9 cellular contexts compared by ENCODE assay signal in the genomic region with DNA sequence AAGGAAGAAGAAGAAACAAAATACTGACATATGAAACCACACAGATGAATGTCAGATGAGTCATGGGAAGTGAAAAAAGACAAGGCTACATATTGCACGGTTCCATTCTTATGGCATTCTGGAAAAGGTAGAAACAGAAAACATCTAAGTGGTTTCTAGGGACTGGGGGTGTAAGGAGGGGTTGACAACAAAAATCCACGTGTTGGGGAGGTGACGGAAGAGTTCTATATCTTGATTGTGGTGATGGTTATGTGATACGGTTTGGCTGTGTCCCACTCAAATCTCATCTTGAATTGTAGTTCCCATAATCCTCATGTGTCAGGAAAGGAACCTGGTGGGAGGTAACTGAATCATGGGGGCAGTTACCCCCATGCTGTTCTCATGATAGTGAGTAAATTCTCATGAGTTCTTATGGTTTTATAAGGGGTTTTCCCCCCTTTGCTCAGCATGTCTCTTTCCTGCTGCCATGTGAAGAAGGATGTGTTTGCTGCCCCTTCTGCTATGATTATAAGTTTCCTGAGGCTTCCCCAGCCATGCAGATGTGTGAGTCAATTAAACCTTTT. TPM values are rescaled to one million over a fixed set of nuclear protein-coding genes. Genes with fewer than 3 reads are reported as not detected.
A peak's percentile ranks its signal among the peaks of the same experiment; 100 is the strongest.
DNase-seq lines count a peak whose midpoint lies in the region; TF ChIP-seq lines count a peak whose summit lies in the region.
"Had no signal": no experiment of that assay in that cellular context is flagged by ENCODE, and none has a peak within 500 bp of the region (broad histone marks: within the 10 kb centered on the region; RNA-seq: fewer than 3 reads in every experiment).

No MANE protein-coding gene starts in this region.

- H3K4me3 ChIP-seq in SJSA1 (no peak overlapping the region), suprapubic skin (no peak overlapping the region)

- TF ChIP-seq POLR2A in suprapubic skin (IDR thresholded peaks at IDR 0.05): no peak

- H3K27me3 ChIP-seq in SJSA1 (replicated peaks): no peaks in the 10 kb centered on the region
- H3K27me3 ChIP-seq in suprapubic skin: no peaks in the 10 kb centered on the region

- 64% methylated on average over 4 of the region's 4 CpGs for WGBS in suprapubic skin

- DNase-seq in DMS53 (lab: John Stamatoyannopoulos, UW) (peak; percentile 17), DMS53 treated with DMSO at 0.1 percent for 48 hours (lab: John Stamatoyannopoulos, UW; ENCODE audit: unreplicated experiment) (no peak), SJSA1 (ENCODE audit: low read depth in 1 of 2, low spot score in 2 of 2) (peak; percentile 79 to 94), dedifferentiated amniotic fluid mesenchymal stem cell (ENCODE audit: extremely low spot score) (peak; percentile 44), superior temporal gyrus (ENCODE audit: extremely low spot score) (no peak), suprapubic skin (ENCODE audit: low spot score in 2 of 2) (no peak), GM19240 (ENCODE audit: insufficient read length, low spot score) (no peak)
- peak; percentile 11 to 47 (median 22) for DNase-seq in stimulated activated CD4-positive, alpha-beta T cell treated with anti-CD3 and anti-CD28 coated beads, TNF-alpha, amount 100 ng/mL, for 24 hours (ENCODE audit: low read depth in 3 of 3)

- no peak for TF ChIP-seq EP300 in suprapubic skin (IDR thresholded peaks at IDR 0.05)

- peaks cover 9% of the 10 kb centered on the region for H3K9me3 ChIP-seq in SJSA1 (replicated peaks)
- H3K9me3 ChIP-seq in suprapubic skin: no peaks in the 10 kb centered on the region

- no peak for TF ChIP-seq CTCF in suprapubic skin (IDR thresholded peaks at IDR 0.05)

- H3K4me1 ChIP-seq in SJSA1 (replicated peaks) (peaks cover 39% of the 10 kb centered on the region), suprapubic skin (peaks cover 9% of the 10 kb centered on the region)

- H3K27ac ChIP-seq in SJSA1 (peak overlapping the region; percentile 86), suprapubic skin (no peak overlapping the region)
- H3K27ac ChIP-seq: 22Rv1 had no signal

- H3K36me3 ChIP-seq in SJSA1: peaks cover 19% of the 10 kb centered on the region
- H3K36me3 ChIP-seq in suprapubic skin: no peaks in the 10 kb centered on the region

RNA-seq across cellular contexts. Expression of a gene that starts 6.4 kb away (rescaled TPM):
- total RNA-seq in SJSA1 (2014; rRNA removed; shearing (Covaris generic)): 67.9 and 71.3 TPM in 2 replicates
- total RNA-seq in suprapubic skin: 10 to 100 TPM; 26.7 to 33.3 (median 31.8) TPM

Comparison
In these comparisons a context has a peak if more than half of its experiments do, and no peak if none do; other contexts are left out.
1. DNase-seq: peak in DMS53 (single experiment), SJSA1 (2 of 2), dedifferentiated amniotic fluid mesenchymal stem cell (single experiment) and stimulated activated CD4-positive, alpha-beta T cell treated with anti-CD3 and anti-CD28 coated beads, TNF-alpha, amount 100 ng/mL, for 24 hours (3 of 3); none in DMS53 treated with DMSO at 0.1 percent for 48 hours (single experiment), superior temporal gyrus (single experiment), suprapubic skin (0 of 2) and GM19240 (single experiment).